Comparison of ENCODE assay signal across 10 cellular contexts in genomic region chr11:15159085-15159484, GRCh38. TPM values are rescaled to one million over a fixed set of nuclear protein-coding genes. Genes with fewer than 3 reads are reported as not detected.
DNase-seq lines count a peak whose midpoint lies in the region; ATAC-seq, FAIRE-seq and TF ChIP-seq lines count a peak whose summit lies in the region.
"Had no signal": no experiment of that assay in that cellular context is flagged by ENCODE, and none has a peak within 500 bp of the region (broad histone marks: within the 10 kb centered on the region; RNA-seq: fewer than 3 reads in every experiment).

No MANE protein-coding gene starts in this region.

- no peaks in the 10 kb centered on the region for H3K4me1 ChIP-seq in DOHH2 (ENCODE audit: control insufficient read depth, low read length)
- H3K4me1 ChIP-seq in smooth muscle cell (ENCODE audit: low read depth) = no peaks in the 10 kb centered on the region

- no peak overlapping the region for H2AFZ ChIP-seq in smooth muscle cell (ENCODE audit: low read depth)

- no peak overlapping the region for H3K4me3 Mint-ChIP-seq in chondrocyte (ENCODE audit: unreplicated experiment)

- H3K27me3 ChIP-seq in DOHH2 (ENCODE audit: control insufficient read depth, low read length) (peaks cover 5% of the 10 kb centered on the region; the same call in 1 of the 2 replicates), smooth muscle cell (ENCODE audit: low read depth) (peaks cover 6% of the 10 kb centered on the region)
- H3K27me3 ChIP-seq: neutrophil had no signal

- H3K9ac ChIP-seq in smooth muscle cell (ENCODE audit: low read depth) = no peak overlapping the region

- H3K4me2 ChIP-seq in DOHH2 (ENCODE audit: low read length) = no peak overlapping the region
- H3K4me2 ChIP-seq in smooth muscle cell = no peak overlapping the region

- no peaks in the 10 kb centered on the region for H3K9me2 ChIP-seq in DOHH2 (replicated peaks; ENCODE audit: control insufficient read depth, low read length)

- H3K79me2 ChIP-seq in DOHH2 (ENCODE audit: control insufficient read depth, low read length) (no peaks in the 10 kb centered on the region), smooth muscle cell (ENCODE audit: low read depth) (no peaks in the 10 kb centered on the region)

- H3K4me1 Mint-ChIP-seq in chondrocyte (ENCODE audit: low read depth) = peaks cover 7% of the 10 kb centered on the region

- H3F3A ChIP-seq in DOHH2 (ENCODE audit: control insufficient read depth, insufficient read depth) = no peaks in the 10 kb centered on the region
- H3F3A ChIP-seq in smooth muscle cell (ENCODE audit: low read depth) = no peaks in the 10 kb centered on the region

- WGBS in smooth muscle cell (ENCODE audit: low lambda C conversion rate) = 58% methylated on average over 2 of the region's 2 CpGs

- H3K36me3 ChIP-seq in DOHH2 (ENCODE audit: control insufficient read depth, low read length) = no peaks in the 10 kb centered on the region
- H3K36me3 ChIP-seq in smooth muscle cell (ENCODE audit: low read depth) = no peaks in the 10 kb centered on the region
- H3K36me3 ChIP-seq: neutrophil had no signal

- FAIRE-seq in frontal cortex (lab: Jason Lieb, UNC) = no peak

- H3K4me3 ChIP-seq in DOHH2 (ENCODE audit: low read length) (no peak overlapping the region), smooth muscle cell (no peak overlapping the region)
- H3K4me3 ChIP-seq: SK-N-MC had no signal

- no peaks in the 10 kb centered on the region for H4K20me1 ChIP-seq in DOHH2 (ENCODE audit: control insufficient read depth, insufficient read depth, low read depth, low read length)
- H4K20me1 ChIP-seq in smooth muscle cell (ENCODE audit: low read depth) = no peaks in the 10 kb centered on the region

- no peaks in the 10 kb centered on the region for H3K9me3 ChIP-seq in DOHH2 (ENCODE audit: control insufficient read depth, insufficient read depth, low read length)
- H3K9me3 ChIP-seq in smooth muscle cell (replicated peaks; ENCODE audit: low read depth) = no peaks in the 10 kb centered on the region
- H3K9me3 ChIP-seq: neutrophil had no signal

- no peak overlapping the region for H3K27ac ChIP-seq in DOHH2 (ENCODE audit: low read depth, low read length)
- no peak overlapping the region for H3K27ac ChIP-seq in smooth muscle cell (ENCODE audit: low read depth)
- H3K27ac ChIP-seq: neutrophil had no signal

- DNase-seq in chondrocyte (ENCODE audit: low spot score) (no peak), smooth muscle cell (lab: John Stamatoyannopoulos, UW; ENCODE audit: unreplicated experiment) (no peak), NCI-H187 (lab: John Stamatoyannopoulos, UW) (no peak), NCI-H1092 treated with DMSO at 0.1 percent for 48 hours (lab: John Stamatoyannopoulos, UW) (no peak), frontal cortex (ENCODE audit: low spot score in 2 of 2) (no peak)

- no peaks in the 10 kb centered on the region for H3K36me3 Mint-ChIP-seq in chondrocyte (ENCODE audit: low read depth)

- peaks cover 6% of the 10 kb centered on the region for H3K9me3 Mint-ChIP-seq in chondrocyte (ENCODE audit: low read depth)

- no peaks in the 10 kb centered on the region for H3K27me3 Mint-ChIP-seq in chondrocyte (ENCODE audit: low read depth)

- TF ChIP-seq CTCF in DOHH2 (IDR thresholded peaks at IDR 0.05; ENCODE audit: low read depth, low read length, poor library complexity, severe bottlenecking) (peak; percentile 58), chondrocyte (IDR thresholded peaks at IDR 0.05) (peak; percentile 66), smooth muscle cell (IDR thresholded peaks at IDR 0.05; ENCODE audit: borderline replicate concordance, insufficient read depth, poor library complexity, severe bottlenecking) (peak; percentile 42)

- ATAC-seq in GM19452 (IDR thresholded peaks at IDR 0.05; ENCODE audit: unreplicated experiment) (peak; percentile 88), HG03521 (IDR thresholded peaks at IDR 0.05; ENCODE audit: unreplicated experiment) (peak; percentile 89)

- no peak overlapping the region for H3K27ac Mint-ChIP-seq in chondrocyte (ENCODE audit: unreplicated experiment)

RNA-seq across cellular contexts. Expression of gene INSC, which starts 44.4 kb away (rescaled TPM):
- total RNA-seq in chondrocyte = not detected in 3 replicates
- not detected in 2 replicates for total RNA-seq in smooth muscle cell
- not detected in 2 replicates for polyA plus RNA-seq in smooth muscle cell
- 0.41 TPM for total RNA-seq in frontal cortex
